28 cellular contexts compared by ENCODE assay signal in the genomic region with DNA sequence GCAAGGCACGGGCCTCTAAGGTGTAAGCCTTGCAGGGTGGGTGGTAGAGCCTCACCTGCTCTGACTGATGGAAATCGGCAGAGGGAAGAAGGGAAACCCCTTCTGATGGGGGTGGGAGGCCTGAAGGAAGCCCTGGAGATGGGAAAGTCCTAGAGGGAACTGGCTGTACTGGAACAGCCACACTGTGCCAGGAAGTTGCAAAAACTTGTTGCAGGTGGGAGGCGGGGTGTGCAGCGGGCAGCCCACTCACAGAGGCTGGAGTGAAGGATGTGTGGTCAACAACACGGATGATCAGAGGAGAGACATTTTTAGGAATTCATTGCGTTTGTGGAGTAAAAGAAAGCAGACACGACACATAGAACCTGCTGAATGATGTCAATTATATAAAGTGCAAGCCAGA.
A peak's percentile ranks its signal among the peaks of the same experiment; 100 is the strongest.
DNase-seq lines count a peak whose midpoint lies in the region; ATAC-seq, FAIRE-seq and TF ChIP-seq lines count a peak whose summit lies in the region.
"Had no signal": no experiment of that assay in that cellular context is flagged by ENCODE, and none has a peak within 500 bp of the region (broad histone marks: within the 10 kb centered on the region; RNA-seq: fewer than 3 reads in every experiment).

No MANE protein-coding gene starts in this region.

- H3K4me1 Mint-ChIP-seq in activated CD4-positive, alpha-beta T cell treated with anti-CD3 and anti-CD28 coated beads for 36 hours, result no peaks in the 10 kb centered on the region
- H3K4me1 Mint-ChIP-seq in activated naive CD4-positive, alpha-beta T cell treated with anti-CD3 and anti-CD28 coated beads for 36 hours (ENCODE audit: low read depth), result no peaks in the 10 kb centered on the region

- CTCF ChIA-PET in mammary epithelial cell (lab: Charles Lee; ENCODE audit: low non-redundant PET), result no interaction called here
- CTCF ChIA-PET in activated CD4-positive, alpha-beta T cell treated with anti-CD3 and anti-CD28 coated beads for 36 hours (lab: Charles Lee), result interaction anchor here (0.6 kb wide), 1 partner anchor 9 kb away, joined by 3 read pairs; no protein-coding TSS in a partner anchor
- CTCF ChIA-PET in activated naive CD4-positive, alpha-beta T cell treated with anti-CD3 and anti-CD28 coated beads for 36 hours (lab: Charles Lee), result no interaction called here

- H3K9ac ChIP-seq in mammary epithelial cell (ENCODE audit: insufficient read depth, low read length) (no peak overlapping the region), keratinocyte (ENCODE audit: control insufficient read depth, extremely low read depth, insufficient read depth, low read length) (no peak overlapping the region)

- H3K36me3 Mint-ChIP-seq in activated CD4-positive, alpha-beta T cell treated with anti-CD3 and anti-CD28 coated beads for 36 hours (ENCODE audit: low read depth), result no peaks in the 10 kb centered on the region
- H3K36me3 Mint-ChIP-seq in activated naive CD4-positive, alpha-beta T cell treated with anti-CD3 and anti-CD28 coated beads for 36 hours (ENCODE audit: low read depth), result no peaks in the 10 kb centered on the region
- H3K36me3 Mint-ChIP-seq: naive thymus-derived CD8-positive, alpha-beta T cell had no signal

- H3K9me3 Mint-ChIP-seq in activated CD4-positive, alpha-beta T cell treated with anti-CD3 and anti-CD28 coated beads for 36 hours (ENCODE audit: low read depth), result no peaks in the 10 kb centered on the region
- no peaks in the 10 kb centered on the region for H3K9me3 Mint-ChIP-seq in activated naive CD4-positive, alpha-beta T cell treated with anti-CD3 and anti-CD28 coated beads for 36 hours
- H3K9me3 Mint-ChIP-seq: naive thymus-derived CD8-positive, alpha-beta T cell had no signal

- intact Hi-C loops in mammary epithelial cell (cut with micrococcal nuclease), result no loop called here
- intact Hi-C loops in activated CD4-positive, alpha-beta T cell treated with anti-CD3 and anti-CD28 coated beads for 36 hours (cut with DNase I, micrococcal nuclease), result no loop called here
- intact Hi-C loops in activated naive CD4-positive, alpha-beta T cell treated with anti-CD3 and anti-CD28 coated beads for 36 hours (cut with micrococcal nuclease), result no loop called here

- peak; percentile 22; the same call in 2 of the 3 replicates for ATAC-seq in RWPE2 (ENCODE audit: low read depth)
- no peak for ATAC-seq in activated CD4-positive, alpha-beta T cell treated with anti-CD3 and anti-CD28 coated beads for 36 hours
- no peak for ATAC-seq in GM18867 (IDR thresholded peaks at IDR 0.05; ENCODE audit: unreplicated experiment)
- ATAC-seq: naive thymus-derived CD8-positive, alpha-beta T cell had no signal

- H2AFZ ChIP-seq in mammary epithelial cell (ENCODE audit: low read depth, low read length) (no peak overlapping the region), keratinocyte (ENCODE audit: control insufficient read depth, low read length) (no peak overlapping the region)

- H4K20me1 ChIP-seq in mammary epithelial cell (ENCODE audit: insufficient read depth, low read length) (no peaks in the 10 kb centered on the region), keratinocyte (ENCODE audit: control insufficient read depth, extremely low read depth, insufficient read depth, low read length) (no peaks in the 10 kb centered on the region)

- H3K79me2 ChIP-seq in mammary epithelial cell (ENCODE audit: insufficient read depth, low read length), result no peaks in the 10 kb centered on the region
- H3K79me2 ChIP-seq in keratinocyte (ENCODE audit: control insufficient read depth, insufficient read depth, low read length), result no peaks in the 10 kb centered on the region

- H3K4me1 ChIP-seq in RWPE2 (ENCODE audit: insufficient read depth, poor library complexity, severe bottlenecking) (peaks cover 34% of the 10 kb centered on the region), mammary epithelial cell (ENCODE audit: insufficient read depth, low read length) (peaks cover 55% of the 10 kb centered on the region), keratinocyte (ENCODE audit: control insufficient read depth, extremely low read depth, insufficient read depth, low read length) (peaks cover 42% of the 10 kb centered on the region)
- H3K4me1 ChIP-seq: psoas muscle, tibial artery had no signal

- no peak overlapping the region for H3K27ac Mint-ChIP-seq in activated CD4-positive, alpha-beta T cell treated with anti-CD3 and anti-CD28 coated beads for 36 hours
- no peak overlapping the region for H3K27ac Mint-ChIP-seq in activated naive CD4-positive, alpha-beta T cell treated with anti-CD3 and anti-CD28 coated beads for 36 hours
- H3K27ac Mint-ChIP-seq: naive thymus-derived CD8-positive, alpha-beta T cell had no signal

- FAIRE-seq in keratinocyte (lab: Jason Lieb, UNC), result no peak
- FAIRE-seq: colon, D721Med, GM19239, kidney had no signal

- H3K27me3 ChIP-seq in RWPE2 (ENCODE audit: insufficient read depth, poor library complexity, severe bottlenecking), result no peaks in the 10 kb centered on the region
- no peaks in the 10 kb centered on the region for H3K27me3 ChIP-seq in mammary epithelial cell (ENCODE audit: insufficient read depth, low read length)
- H3K27me3 ChIP-seq in keratinocyte (ENCODE audit: control insufficient read depth, extremely low read depth, insufficient read depth, low read length), result no peaks in the 10 kb centered on the region
- H3K27me3 ChIP-seq: body of pancreas, tibial artery had no signal

- H3K27me3 Mint-ChIP-seq in activated CD4-positive, alpha-beta T cell treated with anti-CD3 and anti-CD28 coated beads for 36 hours, result no peaks in the 10 kb centered on the region
- H3K27me3 Mint-ChIP-seq in activated naive CD4-positive, alpha-beta T cell treated with anti-CD3 and anti-CD28 coated beads for 36 hours (ENCODE audit: low read depth), result no peaks in the 10 kb centered on the region

- no peak overlapping the region for H3K4me3 Mint-ChIP-seq in activated CD4-positive, alpha-beta T cell treated with anti-CD3 and anti-CD28 coated beads for 36 hours
- no peak overlapping the region for H3K4me3 Mint-ChIP-seq in activated naive CD4-positive, alpha-beta T cell treated with anti-CD3 and anti-CD28 coated beads for 36 hours
- H3K4me3 Mint-ChIP-seq: naive thymus-derived CD8-positive, alpha-beta T cell had no signal

- H3K36me3 ChIP-seq in RWPE2 (ENCODE audit: low read depth), result no peaks in the 10 kb centered on the region
- H3K36me3 ChIP-seq in mammary epithelial cell (ENCODE audit: insufficient read depth, low read length), result no peaks in the 10 kb centered on the region
- H3K36me3 ChIP-seq in keratinocyte (ENCODE audit: control insufficient read depth in 2 of 2, extremely low read depth in 1 of 2, insufficient read depth in 2 of 2, low read length in 2 of 2), result no peaks in the 10 kb centered on the region
- H3K36me3 ChIP-seq: tibial artery had no signal

- H3K9me3 ChIP-seq in RWPE2 (ENCODE audit: severe bottlenecking), result no peaks in the 10 kb centered on the region
- no peaks in the 10 kb centered on the region for H3K9me3 ChIP-seq in mammary epithelial cell (replicated peaks; ENCODE audit: insufficient read depth, low read length)
- no peaks in the 10 kb centered on the region for H3K9me3 ChIP-seq in keratinocyte (ENCODE audit: control insufficient read depth, low read depth, low read length)
- H3K9me3 ChIP-seq: body of pancreas, psoas muscle, tibial artery had no signal

- TF ChIP-seq CTCF in RWPE2 (IDR thresholded peaks at IDR 0.05; ENCODE audit: poor library complexity, severe bottlenecking), result no peak
- TF ChIP-seq CTCF in mammary epithelial cell (conservative IDR thresholded peaks at IDR 0.05 in 1 of 2, IDR thresholded peaks at IDR 0.05 in 1 of 2; ENCODE audit: extremely low read depth in 1 of 2, insufficient read depth in 1 of 2, low read depth in 1 of 2, low read length in 2 of 2), result no peak
- TF ChIP-seq CTCF in keratinocyte (optimal IDR thresholded peaks at IDR 0.05 in 1 of 3, IDR thresholded peaks at IDR 0.05 in 1 of 3, conservative IDR thresholded peaks at IDR 0.05 in 1 of 3; ENCODE audit: extremely low read depth in 1 of 3, insufficient read depth in 2 of 3, low read length in 3 of 3), result no peak

- 47% methylated on average over 7 of the region's 7 CpGs for WGBS in mammary epithelial cell (ENCODE audit: low coverage, missing lambda C conversion rate)

- in situ Hi-C loops in mammary epithelial cell (cut with MboI; ENCODE audit: low sequenced_read_pairs in 2 of 2), result loop anchor here in 1 of 2 donors (25.0 kb wide), 1 partner anchor 222 kb away; no protein-coding TSS in a partner anchor

- peak overlapping the region; percentile 54 for H3K4me2 ChIP-seq in mammary epithelial cell (ENCODE audit: insufficient read depth, low read depth, low read length)
- H3K4me2 ChIP-seq in keratinocyte (ENCODE audit: control insufficient read depth, extremely low read depth, insufficient read depth, low read depth, low read length), result peak overlapping the region; percentile 55

- DNase-seq in RWPE2 (ENCODE audit: low spot score) (no peak), mammary epithelial cell (no peak), keratinocyte (ENCODE audit: low read depth, low spot score) (no peak), cerebellar cortex (ENCODE audit: low spot score) (no peak)
- DNase-seq in activated CD4-positive, alpha-beta T cell treated with anti-CD3 and anti-CD28 coated beads for 36 hours, result no peak
- DNase-seq in activated naive CD4-positive, alpha-beta T cell treated with anti-CD3 and anti-CD28 coated beads for 36 hours, result no peak
- DNase-seq: activated CD4-positive, alpha-beta T cell treated with anti-CD3 and anti-CD28 coated beads, Interleukin-2, amount 50 U/mL, for 48 hours; activated gamma-delta T cell treated with Interleukin-2 at 50 U/mL for 16 hours; activated T-cell treated with anti-CD3 and anti-CD28 coated beads, Interleukin-2, amount 50 U/mL, for 48 hours; DND-41; effector CD8-positive, alpha-beta T cell; GOT3; KBM-7; kidney; naive thymus-derived CD8-positive, alpha-beta T cell; NCI-H1105 treated with DMSO at 0.1 percent for 48 hours; NCI-H187 treated with DMSO at 0.1 percent for 48 hours; NCI-H2171 treated with DMSO at 0.1 percent for 48 hours; NCI-H510A; psoas muscle; stimulated activated CD4-positive, alpha-beta T cell treated with anti-CD3 and anti-CD28 coated beads, Interleukin-4, amount 100 ng/mL, for 1 hour; tibial artery had no signal

- POLR2A ChIA-PET in activated CD4-positive, alpha-beta T cell treated with anti-CD3 and anti-CD28 coated beads for 36 hours (lab: Charles Lee), result no interaction called here

- peak overlapping the region; percentile 91 for H3K27ac ChIP-seq in RWPE2 (ENCODE audit: poor library complexity, severe bottlenecking)
- H3K27ac ChIP-seq in mammary epithelial cell (ENCODE audit: insufficient read depth, low read depth, low read length), result peak overlapping the region; percentile 62
- H3K27ac ChIP-seq in keratinocyte (ENCODE audit: control insufficient read depth, insufficient read depth, low read length), result peak overlapping the region; percentile 29
- H3K27ac ChIP-seq: C4-2B, psoas muscle, tibial artery had no signal

- dilution Hi-C loops in mammary epithelial cell (cut with HindIII; ENCODE audit: low sequenced_read_pairs), result no loop called here
- dilution Hi-C loops in keratinocyte (cut with MboI; ENCODE audit: extremely low pct_ligation_motif_present, low sequenced_read_pairs), result no loop called here

- no peak overlapping the region for H3K4me3 ChIP-seq in RWPE2 (ENCODE audit: severe bottlenecking)
- no peak overlapping the region for H3K4me3 ChIP-seq in mammary epithelial cell (replicated peaks in 1 of 3; ENCODE audit: insufficient read depth in 1 of 3, low read depth in 2 of 3, low read length in 3 of 3)
- H3K4me3 ChIP-seq in keratinocyte (ENCODE audit: control insufficient read depth in 2 of 3, extremely low read depth in 1 of 3, insufficient read depth in 2 of 3, low read depth in 1 of 3, low read length in 3 of 3), result no peak overlapping the region
- H3K4me3 ChIP-seq: body of pancreas, psoas muscle, tibial artery had no signal

- no TSS peak for BruUV-seq in mammary epithelial cell (replicated peaks; lab: Mats Ljungman, UMichigan)

- no peaks in the 10 kb centered on the region for H3K9me1 ChIP-seq in keratinocyte (ENCODE audit: control insufficient read depth, extremely low read depth, insufficient read depth, low read length)

Comparison
In these comparisons a context has a peak if more than half of its experiments do, and no peak if none do; other contexts are left out.
1. H3K27ac ChIP-seq: peak in every context shown above with its lines; median percentile 91 in RWPE2; 62 in mammary epithelial cell; 29 in keratinocyte.